Comparison of ENCODE assay signal across 8 cellular contexts in the genomic region with DNA sequence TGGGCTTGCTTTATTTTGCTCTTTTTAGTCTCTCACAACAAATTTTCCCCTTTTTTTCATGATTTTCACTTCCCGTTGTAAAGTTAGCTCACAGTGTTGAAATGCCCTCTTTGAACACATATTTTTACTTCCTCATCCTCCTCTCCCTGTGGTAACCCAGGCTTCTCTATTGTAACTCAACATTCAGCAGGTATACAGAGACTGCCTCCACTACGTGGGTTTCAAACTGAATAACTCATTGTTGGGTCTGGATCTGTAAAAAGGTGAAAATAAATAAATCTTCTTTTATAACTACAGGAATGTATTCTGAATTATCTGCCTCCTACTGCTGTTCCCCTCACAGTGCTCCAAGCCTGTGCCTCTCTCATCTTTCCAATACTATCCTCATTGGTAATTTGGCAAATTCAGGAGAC.
DNase-seq lines count a peak whose midpoint lies in the region; ATAC-seq and TF ChIP-seq lines count a peak whose summit lies in the region.

No MANE protein-coding gene starts in this region.

- H3K27ac ChIP-seq in hepatocyte, result peak overlapping the region; percentile 97

- H3K9me2 ChIP-seq in hepatocyte (replicated peaks; ENCODE audit: insufficient read depth), result no peaks in the 10 kb centered on the region

- H4K20me1 ChIP-seq in hepatocyte (ENCODE audit: insufficient read depth, poor library complexity, severe bottlenecking), result peaks cover 6% of the 10 kb centered on the region

- 70% methylated on average over 2 of the region's 2 CpGs for WGBS in hepatocyte (ENCODE audit: low lambda C conversion rate, missing lambda C conversion rate)

- no peaks in the 10 kb centered on the region for H3K9me3 Mint-ChIP-seq in naive thymus-derived CD8-positive, alpha-beta T cell

- ATAC-seq in GM21717 (IDR thresholded peaks at IDR 0.05; ENCODE audit: unreplicated experiment), result peak; percentile 45
- ATAC-seq in naive thymus-derived CD8-positive, alpha-beta T cell, result no peak

- H3K27me3 ChIP-seq in hepatocyte, result no peaks in the 10 kb centered on the region

- peaks cover 10 to 60% (median 36%) of the 10 kb centered on the region in 4 donors for H3K4me1 Mint-ChIP-seq in naive thymus-derived CD8-positive, alpha-beta T cell

- H2AFZ ChIP-seq in hepatocyte, result no peak overlapping the region

- no peaks in the 10 kb centered on the region for H3K36me3 ChIP-seq in hepatocyte (replicated peaks; ENCODE audit: insufficient read depth, low read depth)

- peak overlapping the region in 5 of 10 donors; percentile 19 to 85 (median 58) for H3K27ac Mint-ChIP-seq in naive thymus-derived CD8-positive, alpha-beta T cell

- H3K27me3 Mint-ChIP-seq in naive thymus-derived CD8-positive, alpha-beta T cell, result no peaks in the 10 kb centered on the region

- H3K4me3 Mint-ChIP-seq in naive thymus-derived CD8-positive, alpha-beta T cell, result peak overlapping the region in 1 of 10 donors; percentile 0

- DNase-seq in AML-193 (lab: John Stamatoyannopoulos, UW) (peak; percentile 72 to 73), SKM-1 (lab: John Stamatoyannopoulos, UW; ENCODE audit: unreplicated experiment) (peak; percentile 79), hepatocyte (ENCODE audit: low spot score) (no peak), NCI-H128 (lab: John Stamatoyannopoulos, UW; ENCODE audit: unreplicated experiment) (no peak), putamen (ENCODE audit: low spot score) (no peak), EL (no peak)
- DNase-seq in naive thymus-derived CD8-positive, alpha-beta T cell, result no peak

- peaks cover 21% of the 10 kb centered on the region for H3K4me1 ChIP-seq in hepatocyte (ENCODE audit: insufficient read depth)

- TF ChIP-seq CTCF in hepatocyte (IDR thresholded peaks at IDR 0.05; ENCODE audit: poor library complexity), result no peak

- no peaks in the 10 kb centered on the region for H3K9me3 ChIP-seq in hepatocyte (ENCODE audit: low read depth)

- POLR2A ChIA-PET in naive thymus-derived CD8-positive, alpha-beta T cell (lab: Charles Lee), result no interaction called here

- peaks cover 0 to 36% (median 12%) of the 10 kb centered on the region in 3 donors for H3K36me3 Mint-ChIP-seq in naive thymus-derived CD8-positive, alpha-beta T cell

- H3K4me3 ChIP-seq in hepatocyte, result no peak overlapping the region

- peaks cover 84% of the 10 kb centered on the region for H3K79me2 ChIP-seq in hepatocyte

- H3K4me2 ChIP-seq in hepatocyte, result peak overlapping the region; percentile 87

Comparison
In these comparisons a context has a peak if more than half of its experiments do, and no peak if none do; other contexts are left out.
1. DNase-seq: peak in AML-193 (2 of 2) and SKM-1 (single experiment); none in hepatocyte (single experiment), NCI-H128 (single experiment), putamen (single experiment), naive thymus-derived CD8-positive, alpha-beta T cell (0 of 10) and EL (single experiment).